ENCODE assay signal across 8 cellular contexts in the genomic region with DNA sequence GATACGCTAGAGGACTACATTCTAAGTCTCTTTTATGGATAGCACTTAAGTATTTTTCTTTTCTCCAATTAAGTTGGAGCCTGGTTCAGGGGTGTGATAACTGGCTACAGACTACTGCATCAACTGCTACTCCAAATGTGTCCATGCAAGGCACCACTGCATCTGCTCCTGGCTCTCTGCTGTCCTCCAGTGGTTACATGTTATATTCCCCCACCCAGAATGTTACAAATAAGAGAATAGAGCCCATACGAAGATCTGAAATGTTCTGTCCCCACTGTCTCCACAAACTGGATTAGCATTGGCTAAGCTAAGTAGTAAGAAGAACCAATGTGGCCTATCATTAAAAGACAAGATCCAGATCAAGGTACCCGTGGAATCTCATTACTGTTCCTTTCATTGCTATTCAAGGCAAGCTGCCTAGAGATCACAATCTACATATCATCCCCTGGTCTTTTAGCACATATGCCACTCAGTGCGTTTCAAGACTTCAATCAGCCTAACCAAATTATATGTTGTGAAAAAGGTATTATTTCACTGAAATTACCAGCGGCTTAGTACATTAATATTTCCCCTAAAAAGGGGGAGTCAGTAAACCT.
DNase-seq lines count a peak whose midpoint lies in the region; TF ChIP-seq lines count a peak whose summit lies in the region.

No MANE protein-coding gene starts in this region.

- no peaks in the 10 kb centered on the region for H3K9me3 ChIP-seq in PC-9 (ENCODE audit: insufficient read depth, low read depth)
- no peaks in the 10 kb centered on the region for H3K9me3 ChIP-seq in neuronal stem cell (replicated peaks in 1 of 2; ENCODE audit: control insufficient read depth in 2 of 2, insufficient read depth in 1 of 2, low read depth in 1 of 2, low read length in 2 of 2)

- H2BK12ac ChIP-seq in neuronal stem cell (ENCODE audit: low read length) = no peak overlapping the region

- 0 out of 2 replicates have a peak, but pooled peaks cover 5% of the 10 kb centered on the region for H3K9me2 ChIP-seq in PC-9 (ENCODE audit: insufficient read depth)

- H2AK5ac ChIP-seq in neuronal stem cell (ENCODE audit: low read depth, low read length) = no peak overlapping the region

- DNase-seq in AG08396 (ENCODE audit: low spot score) = peak; percentile 55
- peak; percentile 40 for DNase-seq in HPDE6-E6E7 (ENCODE audit: extremely low spot score)
- peak; percentile 44 to 46 for DNase-seq in PC-9
- no peak for DNase-seq in epithelial cell of proximal tubule (ENCODE audit: low read depth)
- peak; percentile 17 for DNase-seq in neuronal stem cell (ENCODE audit: low spot score)
- DNase-seq in activated CD8-positive, alpha-beta memory T cell treated with anti-CD3 and anti-CD28 coated beads for 24 hours = no peak
- no peak for DNase-seq in C1 segment of cervical spinal cord (lab: John Stamatoyannopoulos, UW)

- H3K9ac ChIP-seq in neuronal stem cell (ENCODE audit: low read depth, low read length, poor library complexity) = no peak overlapping the region

- H3K79me2 ChIP-seq in PC-9 (ENCODE audit: low read depth) = no peaks in the 10 kb centered on the region

- H3K79me1 ChIP-seq in neuronal stem cell (ENCODE audit: low read depth, low read length) = no peaks in the 10 kb centered on the region

- H3K27me3 ChIP-seq in PC-9 (ENCODE audit: insufficient read depth, low read depth) = no peaks in the 10 kb centered on the region
- H3K27me3 ChIP-seq in neuronal stem cell (ENCODE audit: control insufficient read depth in 3 of 3, insufficient read depth in 3 of 3, low read depth in 1 of 3, low read length in 3 of 3) = no peaks in the 10 kb centered on the region

- no peak overlapping the region for H3K4me3 ChIP-seq in PC-9
- no peak overlapping the region for H3K4me3 ChIP-seq in epithelial cell of proximal tubule (ENCODE audit: low read depth, low read length)
- no peak overlapping the region for H3K4me3 ChIP-seq in neuronal stem cell (ENCODE audit: low read length in 2 of 2)

- intact Hi-C loops in PC-9 (cut with micrococcal nuclease; ENCODE audit: unreplicated experiment) = loop anchor here (1.0 to 10.0 kb wide), 5 partner anchors 203 to 1022 kb away; no protein-coding TSS in a partner anchor

- H3K14ac ChIP-seq in neuronal stem cell (ENCODE audit: low read length) = no peak overlapping the region

- H4K8ac ChIP-seq in neuronal stem cell (ENCODE audit: low read depth, low read length) = no peak overlapping the region

- H3K4ac ChIP-seq in neuronal stem cell (ENCODE audit: low read length) = no peak overlapping the region

- H2AFZ ChIP-seq in PC-9 = no peak overlapping the region
- H2AFZ ChIP-seq in neuronal stem cell (ENCODE audit: low read length) = no peak overlapping the region

- no peak overlapping the region for H3K27ac ChIP-seq in PC-9
- H3K27ac ChIP-seq in neuronal stem cell (replicated peaks; ENCODE audit: low read length) = no peak overlapping the region

- H3K23ac ChIP-seq in neuronal stem cell (ENCODE audit: low read depth, low read length, poor library complexity) = no peak overlapping the region

- no peak overlapping the region for H2BK5ac ChIP-seq in neuronal stem cell (ENCODE audit: low read length)

- no CpG with 5 or more reads among the region's 5 CpGs for WGBS in neuronal stem cell (ENCODE audit: extremely low coverage in 2 of 2, insufficient read length in 2 of 2, insufficient replicate concordance in 1 of 2), 2 donors

- TF ChIP-seq CTCF in GM12874 (IDR thresholded peaks at IDR 0.05; ENCODE audit: insufficient read depth, low read depth, low read length) = peak; percentile 56; the same call in 1 of the 2 replicates
- peak; percentile 95 for TF ChIP-seq CTCF in PC-9 (conservative IDR thresholded peaks at IDR 0.05)
- TF ChIP-seq CTCF in epithelial cell of proximal tubule (conservative IDR thresholded peaks at IDR 0.05; ENCODE audit: low read depth, low read length) = peak; percentile 97

- H3F3A ChIP-seq in PC-9 (ENCODE audit: insufficient read depth, low read depth) = no peaks in the 10 kb centered on the region

- H3K36me3 ChIP-seq in PC-9 (ENCODE audit: low read depth) = no peaks in the 10 kb centered on the region
- no peaks in the 10 kb centered on the region for H3K36me3 ChIP-seq in neuronal stem cell (replicated peaks in 1 of 2; ENCODE audit: control insufficient read depth in 2 of 2, insufficient read depth in 2 of 2, low read length in 2 of 2)

- no peak overlapping the region for H2BK120ac ChIP-seq in neuronal stem cell (ENCODE audit: low read depth, low read length)

- no peaks in the 10 kb centered on the region for H3K4me1 ChIP-seq in PC-9 (replicated peaks; ENCODE audit: insufficient read depth)
- no peaks in the 10 kb centered on the region for H3K4me1 ChIP-seq in neuronal stem cell (ENCODE audit: control insufficient read depth in 2 of 2, insufficient read depth in 1 of 2, low read depth in 1 of 2, low read length in 2 of 2)

- H2BK15ac ChIP-seq in neuronal stem cell (ENCODE audit: low read length) = no peak overlapping the region

- no peak overlapping the region for H3K18ac ChIP-seq in neuronal stem cell (ENCODE audit: low read length)

- no peak overlapping the region for H3K4me2 ChIP-seq in PC-9
- no peak overlapping the region for H3K4me2 ChIP-seq in neuronal stem cell (ENCODE audit: insufficient read depth, low read length, poor library complexity, severe bottlenecking)

- no peaks in the 10 kb centered on the region for H4K20me1 ChIP-seq in PC-9 (ENCODE audit: insufficient read depth)

- CTCF ChIA-PET in PC-9 (lab: Charles Lee) = interaction anchor here (0.5 to 0.7 kb wide), 3 partner anchors 26 to 608 kb away, joined by 3 to 5 read pairs (median 3); no protein-coding TSS in a partner anchor

- POLR2A ChIA-PET in PC-9 (lab: Charles Lee; ENCODE audit: unreplicated experiment) = no interaction called here

- no peak overlapping the region for H4K91ac ChIP-seq in neuronal stem cell (ENCODE audit: low read depth, low read length, poor library complexity)

- no TSS peak for BruUV-seq in PC-9 (replicated peaks; lab: Mats Ljungman, UMichigan)

Comparison
In these comparisons a context has a peak if more than half of its experiments do, and no peak if none do; other contexts are left out.
1. DNase-seq: peak in AG08396 (single experiment), HPDE6-E6E7 (single experiment), PC-9 (2 of 2) and neuronal stem cell (single experiment); none in epithelial cell of proximal tubule (single experiment), activated CD8-positive, alpha-beta memory T cell treated with anti-CD3 and anti-CD28 coated beads for 24 hours (single experiment) and C1 segment of cervical spinal cord (0 of 14).
2. Peak in every context shown above with its lines, with median percentiles within 50 percentile points of each other: CTCF ChIP-seq.